ENCODE assay signal across 13 cellular contexts in the genomic region with DNA sequence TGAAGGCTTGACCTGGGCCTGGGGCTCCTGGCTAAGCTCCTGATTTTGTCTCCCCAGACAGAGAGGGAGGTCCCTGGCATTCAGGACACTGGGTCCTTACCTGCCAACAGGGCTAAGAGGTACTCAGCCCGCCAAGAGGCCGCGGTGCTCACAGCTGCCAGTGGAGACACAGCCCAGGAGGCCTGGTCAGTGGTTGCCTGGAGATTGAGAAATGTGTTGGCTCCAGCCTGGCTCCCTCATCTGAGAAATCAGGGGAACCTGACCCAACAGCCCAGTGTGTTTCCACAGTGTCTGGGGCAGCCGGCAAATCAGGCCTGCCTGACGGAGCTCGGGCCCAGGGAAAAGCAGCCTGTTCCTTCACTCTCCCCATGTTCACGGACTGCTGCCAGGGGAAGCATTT.
DNase-seq lines count a peak whose midpoint lies in the region; ATAC-seq, FAIRE-seq and TF ChIP-seq lines count a peak whose summit lies in the region.
"Had no signal": no experiment of that assay in that cellular context is flagged by ENCODE, and none has a peak within 500 bp of the region (broad histone marks: within the 10 kb centered on the region; RNA-seq: fewer than 3 reads in every experiment).

No MANE protein-coding gene starts in this region.

- no peaks in the 10 kb centered on the region for H3K79me2 ChIP-seq in astrocyte (ENCODE audit: insufficient read depth, low read length)

- H3K9ac ChIP-seq in astrocyte (ENCODE audit: low read length) (no peak overlapping the region), skeletal muscle satellite cell (ENCODE audit: low read depth, low read length) (peak overlapping the region; percentile 59)

- peaks cover 16% of the 10 kb centered on the region for H3K27me3 Mint-ChIP-seq in astrocyte (ENCODE audit: low read depth, unreplicated experiment)
- H3K27me3 Mint-ChIP-seq in immature natural killer cell (ENCODE audit: low read depth in 3 of 3), result peaks cover 2 to 6% (median 2%) of the 10 kb centered on the region in 3 donors

- DNase-seq in DMS79 treated with DMSO at 0.1 percent for 48 hours (lab: John Stamatoyannopoulos, UW) (peak; percentile 84), astrocyte (ENCODE audit: low read depth) (no peak), hippocampal formation (lab: John Stamatoyannopoulos, UW) (peak; percentile 26 to 27), pons (ENCODE audit: low spot score) (no peak), immature natural killer cell (no peak)
- DNase-seq in activated T-cell treated with anti-CD3 and anti-CD28 coated beads, Interleukin-2, amount 50 U/mL, for 1 hour, result no peak
- DNase-seq: NCI-H1436 treated with DMSO at 0.1 percent for 48 hours, T-helper 9 cell had no signal

- no peak overlapping the region for H3K4me3 ChIP-seq in astrocyte (ENCODE audit: insufficient read depth, low read depth, low read length)
- H3K4me3 ChIP-seq in skeletal muscle satellite cell (ENCODE audit: low read length), result peak overlapping the region; percentile 28

- no peaks in the 10 kb centered on the region for H3K9me3 ChIP-seq in astrocyte (ENCODE audit: insufficient read depth, low read depth, low read length)
- H3K9me3 ChIP-seq in skeletal muscle satellite cell (replicated peaks; ENCODE audit: low read length), result no peaks in the 10 kb centered on the region

- no peak for FAIRE-seq in astrocyte (lab: Jason Lieb, UNC)
- FAIRE-seq: endometrium, G401.6 had no signal

- H3K4me1 Mint-ChIP-seq in astrocyte (ENCODE audit: low read depth, unreplicated experiment) (peaks cover 9% of the 10 kb centered on the region), immature natural killer cell (no peaks in the 10 kb centered on the region)

- H3K36me3 Mint-ChIP-seq in astrocyte (ENCODE audit: low read depth, unreplicated experiment), result peaks cover 2% of the 10 kb centered on the region
- H3K36me3 Mint-ChIP-seq in immature natural killer cell, result no peaks in the 10 kb centered on the region

- ATAC-seq in GM21515 (IDR thresholded peaks at IDR 0.05; ENCODE audit: unreplicated experiment), result no peak

- H3K4me2 ChIP-seq in astrocyte (ENCODE audit: low read length), result peak overlapping the region; percentile 52
- H3K4me2 ChIP-seq in skeletal muscle satellite cell (ENCODE audit: low read length), result peak overlapping the region; percentile 64

- H3K27me3 ChIP-seq in astrocyte (ENCODE audit: insufficient read depth, low read length) (peaks cover 6% of the 10 kb centered on the region), skeletal muscle satellite cell (ENCODE audit: control insufficient read depth, insufficient read depth, low read length) (no peaks in the 10 kb centered on the region)

- no peak overlapping the region for H3K27ac Mint-ChIP-seq in astrocyte (ENCODE audit: unreplicated experiment)
- no peak overlapping the region for H3K27ac Mint-ChIP-seq in immature natural killer cell
- H3K27ac Mint-ChIP-seq: stimulated activated naive CD8-positive, alpha-beta T cell treated with anti-CD3 and anti-CD28 coated beads, Interleukin-15, Interleukin-2, amounts not matched to agents 100 ng/mL and 50 ng/mL, for 24 hours had no signal

- H3K9me3 Mint-ChIP-seq in astrocyte (ENCODE audit: unreplicated experiment) (peaks cover 6% of the 10 kb centered on the region), immature natural killer cell (no peaks in the 10 kb centered on the region)

- H3K27ac ChIP-seq in astrocyte (ENCODE audit: low read depth, low read length), result no peak overlapping the region

- H3K4me3 Mint-ChIP-seq in astrocyte (ENCODE audit: unreplicated experiment) (no peak overlapping the region), immature natural killer cell (no peak overlapping the region)
- H3K4me3 Mint-ChIP-seq: stimulated activated naive CD8-positive, alpha-beta T cell treated with anti-CD3 and anti-CD28 coated beads, Interleukin-15, Interleukin-2, amounts not matched to agents 100 ng/mL and 50 ng/mL, for 24 hours had no signal

- H4K20me1 ChIP-seq in astrocyte (ENCODE audit: insufficient read depth, low read length), result peaks cover 4% of the 10 kb centered on the region

- peaks cover 17% of the 10 kb centered on the region for H3K4me1 ChIP-seq in astrocyte (ENCODE audit: insufficient read depth, low read length)
- H3K4me1 ChIP-seq in skeletal muscle satellite cell (ENCODE audit: control insufficient read depth, insufficient read depth, low read length), result peaks cover 45% of the 10 kb centered on the region

- H2AFZ ChIP-seq in astrocyte (ENCODE audit: low read depth, low read length), result no peak overlapping the region

- TF ChIP-seq CTCF in astrocyte (IDR thresholded peaks at IDR 0.05; ENCODE audit: insufficient read depth, low read depth, low read length), result no peak

- H3K36me3 ChIP-seq in astrocyte (ENCODE audit: insufficient read depth, low read length) (no peaks in the 10 kb centered on the region), skeletal muscle satellite cell (ENCODE audit: insufficient read depth, low read length) (peaks cover 62% of the 10 kb centered on the region)

Comparison
In these comparisons a context has a peak if more than half of its experiments do, and no peak if none do; other contexts are left out.
1. DNase-seq: peak in DMS79 treated with DMSO at 0.1 percent for 48 hours (single experiment) and hippocampal formation (2 of 2); none in astrocyte (single experiment), pons (single experiment), activated T-cell treated with anti-CD3 and anti-CD28 coated beads, Interleukin-2, amount 50 U/mL, for 1 hour (single experiment) and immature natural killer cell (0 of 3).